14 cellular contexts compared by ENCODE assay signal in the genomic region with DNA sequence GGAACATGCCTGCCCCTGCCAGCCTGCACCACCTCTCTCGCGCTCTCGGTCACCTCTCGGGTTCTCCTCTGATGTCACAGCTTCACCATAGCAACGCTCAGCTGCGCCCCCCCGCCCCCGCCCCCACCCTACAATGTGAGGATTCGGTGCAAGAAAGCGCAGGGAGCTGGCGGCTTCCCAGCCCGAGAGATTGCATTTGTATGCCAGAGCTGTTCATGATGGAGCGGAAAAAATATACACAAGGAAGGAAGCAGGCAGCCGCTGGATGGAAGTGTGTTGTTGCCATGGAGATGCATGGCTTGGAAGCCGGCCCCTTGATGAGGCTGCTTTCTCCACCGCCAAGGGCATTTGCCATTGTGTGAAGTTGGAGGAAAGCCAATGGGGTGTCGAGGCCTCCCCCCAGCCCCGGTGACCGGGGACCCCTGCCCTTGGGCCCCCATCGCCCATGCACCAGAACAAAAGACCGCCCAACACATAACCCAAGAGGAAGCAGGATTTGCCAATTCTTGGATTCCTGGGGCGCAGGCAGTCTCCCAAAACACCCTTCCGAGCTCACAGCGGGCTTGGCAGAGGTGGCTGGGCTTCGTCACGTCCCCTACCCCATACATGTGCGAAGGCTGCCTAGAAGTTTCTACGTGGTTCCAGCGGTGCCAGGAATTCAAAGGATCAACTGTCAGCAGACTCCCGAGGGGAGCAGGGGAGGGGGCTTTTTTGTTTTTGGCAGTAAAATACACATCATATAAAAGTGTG.
DNase-seq lines count a peak whose midpoint lies in the region; ATAC-seq and TF ChIP-seq lines count a peak whose summit lies in the region.
"Had no signal": no experiment of that assay in that cellular context is flagged by ENCODE, and none has a peak within 500 bp of the region (broad histone marks: within the 10 kb centered on the region; RNA-seq: fewer than 3 reads in every experiment).

No MANE protein-coding gene starts in this region.

- H3K4me3 Mint-ChIP-seq in nephron = no peak overlapping the region
- H3K4me3 Mint-ChIP-seq: activated CD4-positive, alpha-beta T cell treated with anti-CD3 and anti-CD28 coated beads for 36 hours; activated T-helper 1 cell treated with anti-CD3 and anti-CD28 coated beads, Interleukin-12 subunit alpha, Interleukin-12 subunit beta, Interleukin-2, Interleukin-4 antibody, amounts not matched to agents 30 ng/mL and 10 ng/mL and 1 ng/mL, durations not matched to agents 14 hours and 24 hours and 36 hours had no signal

- intact Hi-C loops in vagina (cut with DNase I) = no loop called here
- intact Hi-C loops in mucosa of descending colon (cut with DNase I, micrococcal nuclease) = loop anchor here in 1 of 2 donors (10.0 kb wide), 1 partner anchor 293 kb away; no protein-coding TSS in a partner anchor

- peaks cover 54% of the 10 kb centered on the region for H3K36me3 Mint-ChIP-seq in nephron (ENCODE audit: low read depth)

- H3K9me3 Mint-ChIP-seq in nephron = no peaks in the 10 kb centered on the region
- H3K9me3 Mint-ChIP-seq: activated T-helper 1 cell treated with anti-CD3 and anti-CD28 coated beads, Interleukin-12 subunit alpha, Interleukin-12 subunit beta, Interleukin-2, Interleukin-4 antibody, amounts not matched to agents 30 ng/mL and 10 ng/mL and 1 ng/mL, durations not matched to agents 14 hours and 24 hours and 36 hours had no signal

- DNase-seq in NCI-H748 (lab: John Stamatoyannopoulos, UW; ENCODE audit: unreplicated experiment) (peak; percentile 23), NCI-H748 treated with DMSO at 0.1 percent for 48 hours (lab: John Stamatoyannopoulos, UW) (no peak), glomerular endothelial cell (ENCODE audit: extremely low read depth, low read depth, low spot score) (peak; percentile 79), vagina (ENCODE audit: extremely low spot score in 2 of 2) (no peak), mucosa of descending colon (no peak), NCI-H1048 (lab: John Stamatoyannopoulos, UW) (no peak)
- DNase-seq: NCI-H2107 had no signal

- TF ChIP-seq CTCF in nephron (IDR thresholded peaks at IDR 0.05; ENCODE audit: unreplicated experiment in 3 of 3) = no peak
- no peak for TF ChIP-seq CTCF in vagina (IDR thresholded peaks at IDR 0.05)
- TF ChIP-seq CTCF in mucosa of descending colon (IDR thresholded peaks at IDR 0.05) = no peak

- ATAC-seq in mucosa of descending colon (no peak), HG02798 (IDR thresholded peaks at IDR 0.05; ENCODE audit: poor library complexity, unreplicated experiment) (no peak)

- no peak for TF ChIP-seq POLR2A in vagina (IDR thresholded peaks at IDR 0.05)

- H3K4me1 ChIP-seq in vagina (peaks cover 39% of the 10 kb centered on the region), mucosa of descending colon (ENCODE audit: low read depth) (no peaks in the 10 kb centered on the region)
- H3K4me1 ChIP-seq: Caco-2 had no signal

- H3K36me3 ChIP-seq in vagina = peaks cover 0 to 41% of the 10 kb centered on the region in 2 donors
- peaks cover 7% of the 10 kb centered on the region for H3K36me3 ChIP-seq in mucosa of descending colon (ENCODE audit: low read depth)

- H3K27ac ChIP-seq in vagina = peak overlapping the region; percentile 28
- H3K27ac ChIP-seq: cardiac muscle cell, thoracic aorta had no signal

- peaks cover 42% of the 10 kb centered on the region for H3K4me1 Mint-ChIP-seq in nephron
- H3K4me1 Mint-ChIP-seq: activated CD4-positive, alpha-beta T cell treated with anti-CD3 and anti-CD28 coated beads for 36 hours had no signal

- H3K4me3 ChIP-seq in vagina (no peak overlapping the region), mucosa of descending colon (no peak overlapping the region)
- H3K4me3 ChIP-seq: cardiac muscle cell, thoracic aorta had no signal

- H3K9me3 ChIP-seq in vagina = no peaks in the 10 kb centered on the region
- no peaks in the 10 kb centered on the region for H3K9me3 ChIP-seq in mucosa of descending colon
- H3K9me3 ChIP-seq: Caco-2, thoracic aorta had no signal

- peak overlapping the region; percentile 63 to 80 (median 69) for H3K27ac Mint-ChIP-seq in nephron
- H3K27ac Mint-ChIP-seq: activated CD4-positive, alpha-beta T cell treated with anti-CD3 and anti-CD28 coated beads for 36 hours; activated T-helper 1 cell treated with anti-CD3 and anti-CD28 coated beads, Interleukin-12 subunit alpha, Interleukin-12 subunit beta, Interleukin-2, Interleukin-4 antibody, amounts not matched to agents 30 ng/mL and 10 ng/mL and 1 ng/mL, durations not matched to agents 14 hours and 24 hours and 36 hours had no signal

- no peaks in the 10 kb centered on the region for H3K27me3 ChIP-seq in vagina
- H3K27me3 ChIP-seq: cardiac muscle cell had no signal

- H3K27me3 Mint-ChIP-seq in nephron (ENCODE audit: low read depth) = no peaks in the 10 kb centered on the region
- H3K27me3 Mint-ChIP-seq: activated CD4-positive, alpha-beta T cell treated with anti-CD3 and anti-CD28 coated beads for 36 hours had no signal

Comparison
In these comparisons a context has a peak if more than half of its experiments do, and no peak if none do; other contexts are left out.
1. DNase-seq: peak in NCI-H748 (single experiment) and glomerular endothelial cell (single experiment); none in NCI-H748 treated with DMSO at 0.1 percent for 48 hours (single experiment), vagina (0 of 2), mucosa of descending colon (0 of 3) and NCI-H1048 (single experiment).